11 cellular contexts compared by ENCODE assay signal in the genomic region with DNA sequence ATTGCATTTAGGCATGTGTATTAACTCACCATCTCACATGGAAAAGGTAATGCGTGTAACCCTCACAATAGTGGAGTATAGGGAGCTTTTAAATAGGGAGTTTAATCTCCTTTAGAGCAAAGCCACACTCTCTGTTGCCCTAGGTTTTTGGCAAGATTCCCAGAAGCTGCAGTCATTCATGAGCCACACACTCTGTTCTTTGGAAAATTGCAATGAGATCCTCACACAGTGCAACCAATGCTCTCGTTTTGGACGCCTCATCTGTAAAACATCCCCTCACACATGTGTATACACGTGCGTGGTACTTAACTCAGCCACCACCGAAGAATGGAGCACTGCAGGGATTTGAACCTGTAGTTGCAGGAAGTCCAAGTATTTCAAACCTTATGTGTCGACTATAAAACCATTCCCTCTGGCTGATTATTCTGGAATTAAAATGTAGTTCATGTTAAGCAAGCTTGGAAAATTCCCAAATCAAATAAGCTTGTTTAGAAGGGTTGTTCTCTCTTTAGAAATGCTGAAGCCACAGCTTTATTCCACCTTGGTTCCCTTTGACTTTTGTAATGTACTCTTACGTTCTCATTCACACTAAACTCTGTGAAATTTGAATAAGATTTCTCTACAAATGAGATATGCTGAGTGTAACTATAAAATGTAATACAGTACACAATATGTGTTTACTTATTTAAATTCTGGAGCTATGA.
DNase-seq lines count a peak whose midpoint lies in the region; ATAC-seq and TF ChIP-seq lines count a peak whose summit lies in the region.
"Had no signal": no experiment of that assay in that cellular context is flagged by ENCODE, and none has a peak within 500 bp of the region (broad histone marks: within the 10 kb centered on the region; RNA-seq: fewer than 3 reads in every experiment).

No MANE protein-coding gene starts in this region.

- H3K4me1 Mint-ChIP-seq in neural progenitor cell = peaks cover 14% of the 10 kb centered on the region

- intact Hi-C loops in PC-3 (cut with micrococcal nuclease) = no loop called here

- CTCF ChIA-PET in PC-3 (lab: Charles Lee) = no interaction called here

- H3K27ac Mint-ChIP-seq in neural progenitor cell = no peak overlapping the region

- H3F3A ChIP-seq in PC-3 (ENCODE audit: low read length, unreplicated experiment) (no peaks in the 10 kb centered on the region), neural progenitor cell (ENCODE audit: low read depth) (no peaks in the 10 kb centered on the region)

- no peaks in the 10 kb centered on the region for H3K36me3 Mint-ChIP-seq in neural progenitor cell

- H3K4me2 ChIP-seq in PC-3 (ENCODE audit: low read length) (0 out of 2 replicates have a peak overlapping the region, but pooled peaks have one; percentile 41), neural progenitor cell (no peak overlapping the region)
- H3K4me2 ChIP-seq: BLaER1 treated with 17β-estradiol and CSF1 and Interleukin-3, amounts not matched to agents 10 nM and 100 nM had no signal

- ATAC-seq in PC-3 (peak; percentile 80), HG02642 (IDR thresholded peaks at IDR 0.05; ENCODE audit: poor library complexity, unreplicated experiment) (no peak), HG03378 (IDR thresholded peaks at IDR 0.05; ENCODE audit: unreplicated experiment) (no peak)

- H3K4me1 ChIP-seq in ACC112 (ENCODE audit: control insufficient read depth, insufficient read depth, low read length, unreplicated experiment) (peaks cover 12% of the 10 kb centered on the region), PC-3 (ENCODE audit: insufficient read depth, low read length) (peaks cover 5% of the 10 kb centered on the region; the same call in 1 of the 2 replicates), neural progenitor cell (no peaks in the 10 kb centered on the region)
- H3K4me1 ChIP-seq: ascending aorta; BLaER1 treated with 17β-estradiol and CSF1 and Interleukin-3, amounts not matched to agents 10 nM and 100 nM; SJSA1 had no signal

- no peaks in the 10 kb centered on the region for H3K9me2 ChIP-seq in PC-3 (replicated peaks; ENCODE audit: low read length)

- H3K9ac ChIP-seq in PC-3 (ENCODE audit: low read length) (no peak overlapping the region), neural progenitor cell (no peak overlapping the region)
- H3K9ac ChIP-seq: BLaER1 treated with 17β-estradiol and CSF1 and Interleukin-3, amounts not matched to agents 10 nM and 100 nM had no signal

- H3K79me2 ChIP-seq in ACC112 (ENCODE audit: control insufficient read depth, insufficient read depth, low read length, unreplicated experiment) (no peaks in the 10 kb centered on the region), PC-3 (ENCODE audit: low read length) (no peaks in the 10 kb centered on the region), neural progenitor cell (ENCODE audit: low read depth) (no peaks in the 10 kb centered on the region)

- TF ChIP-seq CTCF in PC-3 (conservative IDR thresholded peaks at IDR 0.05; ENCODE audit: low read depth, low read length) (no peak), fibroblast of the aortic adventitia (IDR thresholded peaks at IDR 0.05; ENCODE audit: insufficient read depth, low read length) (no peak), neural progenitor cell (IDR thresholded peaks at IDR 0.05) (no peak)

- H3K27me3 Mint-ChIP-seq in neural progenitor cell (ENCODE audit: insufficient read depth, low read depth) = no peaks in the 10 kb centered on the region

- H4K20me1 ChIP-seq in PC-3 (ENCODE audit: low read length) = no peaks in the 10 kb centered on the region
- H4K20me1 ChIP-seq in neural progenitor cell (ENCODE audit: low read depth) = no peaks in the 10 kb centered on the region
- H4K20me1 ChIP-seq: BLaER1 treated with 17β-estradiol and CSF1 and Interleukin-3, amounts not matched to agents 10 nM and 100 nM had no signal

- DNase-seq in MG63 = peak; percentile 73
- DNase-seq in PC-3 = peak; percentile 71
- DNase-seq in fibroblast of the aortic adventitia (ENCODE audit: low read depth) = peak; percentile 91
- no peak for DNase-seq in neural progenitor cell (ENCODE audit: low spot score)
- no peak for DNase-seq in NOMO-1 (lab: John Stamatoyannopoulos, UW; ENCODE audit: unreplicated experiment in 2 of 2)

- H3K9me3 ChIP-seq in MG63 = no peaks in the 10 kb centered on the region
- no peaks in the 10 kb centered on the region for H3K9me3 ChIP-seq in PC-3 (ENCODE audit: low read length)
- no peaks in the 10 kb centered on the region for H3K9me3 ChIP-seq in neural progenitor cell (ENCODE audit: low read depth)
- H3K9me3 ChIP-seq: ascending aorta, SJSA1 had no signal

- no peak overlapping the region for H3K4me3 Mint-ChIP-seq in neural progenitor cell

- POLR2A ChIA-PET in PC-3 (lab: Charles Lee; ENCODE audit: unreplicated experiment) = no interaction called here

- BruUV-seq in PC-3 (replicated peaks; lab: Mats Ljungman, UMichigan) = no TSS peak

- H3K27ac ChIP-seq in ACC112 (ENCODE audit: low read depth, low read length) (peak overlapping the region; percentile 16; the same call in 1 of the 2 replicates), PC-3 (ENCODE audit: low read length) (no peak overlapping the region), neural progenitor cell (no peak overlapping the region)
- H3K27ac ChIP-seq: ascending aorta; BLaER1 treated with 17β-estradiol and CSF1 and Interleukin-3, amounts not matched to agents 10 nM and 100 nM; SJSA1 had no signal

- no peaks in the 10 kb centered on the region for H3K9me3 Mint-ChIP-seq in neural progenitor cell

- H3K27me3 ChIP-seq in ACC112 (ENCODE audit: insufficient read depth, low read length) = no peaks in the 10 kb centered on the region
- H3K27me3 ChIP-seq in MG63 = no peaks in the 10 kb centered on the region
- no peaks in the 10 kb centered on the region for H3K27me3 ChIP-seq in PC-3 (ENCODE audit: low read length)
- no peaks in the 10 kb centered on the region for H3K27me3 ChIP-seq in neural progenitor cell
- H3K27me3 ChIP-seq: ascending aorta; BLaER1 treated with 17β-estradiol and CSF1 and Interleukin-3, amounts not matched to agents 10 nM and 100 nM; SJSA1 had no signal

- H2AFZ ChIP-seq in ACC112 (ENCODE audit: low read length, unreplicated experiment) (peak overlapping the region; percentile 15), PC-3 (ENCODE audit: low read length) (no peak overlapping the region), neural progenitor cell (replicated peaks) (no peak overlapping the region)

- H3K4me3 ChIP-seq in ACC112 (ENCODE audit: low read depth, low read length) (0 out of 2 replicates have a peak overlapping the region, but pooled peaks have one; percentile 17), MG63 (no peak overlapping the region), PC-3 (ENCODE audit: low read length) (no peak overlapping the region), fibroblast of the aortic adventitia (ENCODE audit: low read depth, low read length) (no peak overlapping the region), neural progenitor cell (no peak overlapping the region)
- H3K4me3 ChIP-seq: ascending aorta; BLaER1 treated with 17β-estradiol and CSF1 and Interleukin-3, amounts not matched to agents 10 nM and 100 nM; SJSA1 had no signal

- H3K36me3 ChIP-seq in ACC112 (ENCODE audit: insufficient read depth, low read length) (no peaks in the 10 kb centered on the region), MG63 (no peaks in the 10 kb centered on the region), PC-3 (ENCODE audit: low read depth, low read length) (no peaks in the 10 kb centered on the region), neural progenitor cell (no peaks in the 10 kb centered on the region)
- H3K36me3 ChIP-seq: ascending aorta; BLaER1 treated with 17β-estradiol and CSF1 and Interleukin-3, amounts not matched to agents 10 nM and 100 nM; SJSA1 had no signal

Comparison
In these comparisons a context has a peak if more than half of its experiments do, and no peak if none do; other contexts are left out.
1. DNase-seq: peak in MG63 (single experiment), PC-3 (single experiment) and fibroblast of the aortic adventitia (single experiment); none in neural progenitor cell (single experiment) and NOMO-1 (0 of 2).